12 cellular contexts compared by ENCODE assay signal in the genomic region with DNA sequence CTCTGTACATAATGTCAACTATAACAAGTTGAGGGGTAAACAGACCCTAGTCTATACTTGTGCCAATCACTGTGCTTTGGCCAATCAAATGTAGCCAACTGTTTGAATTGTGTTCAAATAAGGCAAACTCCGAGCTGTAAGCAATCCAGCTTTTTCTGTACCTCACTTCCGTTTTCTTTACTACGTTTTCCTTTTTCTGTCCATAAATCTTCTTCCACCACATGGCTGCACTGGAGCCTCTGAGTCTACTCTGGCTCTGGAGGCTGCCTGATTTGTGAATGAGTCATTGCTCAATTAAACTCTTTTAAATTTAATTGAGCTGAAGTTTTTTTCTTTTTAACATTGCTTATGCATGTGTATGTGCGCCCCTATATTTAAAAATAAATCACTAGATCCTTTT. TPM values are rescaled to one million over a fixed set of nuclear protein-coding genes. Genes with fewer than 3 reads are reported as not detected.
DNase-seq lines count a peak whose midpoint lies in the region; ATAC-seq, FAIRE-seq and TF ChIP-seq lines count a peak whose summit lies in the region.
"Had no signal": no experiment of that assay in that cellular context is flagged by ENCODE, and none has a peak within 500 bp of the region (broad histone marks: within the 10 kb centered on the region; RNA-seq: fewer than 3 reads in every experiment).

No MANE protein-coding gene starts in this region.

- H3K36me3 ChIP-seq in heart right ventricle: peaks cover 0 to 39% (median 0%) of the 10 kb centered on the region in 9 donors
- H3K36me3 ChIP-seq in stomach: no peaks in the 10 kb centered on the region

- DNase-seq in H54 (ENCODE audit: insufficient read length, low spot score) (no peak), heart right ventricle (no peak), stomach (no peak), SW 1271 (lab: John Stamatoyannopoulos, UW) (no peak), 8988T (no peak)
- DNase-seq in stimulated activated naive CD4-positive, alpha-beta T cell treated with Interleukin-2 at 50 U/mL for 16 hours (lab: John Stamatoyannopoulos, UW): no peak
- DNase-seq: activated T-cell treated with anti-CD3 and anti-CD28 coated beads, Interleukin-2, amount 50 U/mL, for 48 hours; cortex of kidney; NCI-H1105 treated with DMSO at 0.1 percent for 48 hours; stimulated activated naive B cell treated with anti-CD40 and anti-IgM and Interleukin-4, amounts not matched to agents 10 μg/mL and 1 μg/mL and 100 μg/mL, for 72 hours had no signal

- TF ChIP-seq POLR2A in H54 (IDR thresholded peaks at IDR 0.05; ENCODE audit: low read depth, low read length) (no peak), stomach (IDR thresholded peaks at IDR 0.05) (no peak)

- peak overlapping the region in 1 of 10 donors; percentile 3 for H3K4me3 ChIP-seq in heart right ventricle
- no peak overlapping the region for H3K4me3 ChIP-seq in stomach

- intact Hi-C loops in heart right ventricle (cut with DNase I): loop anchor here in 1 of 10 donors (2.0 kb wide), 1 partner anchor 30 kb away; a partner anchor contains a TSS
- intact Hi-C loops in stomach (cut with DNase I; ENCODE audit: low total_unique reads): no loop called here

- WGBS in heart right ventricle, 2 donors: 61 to 66% methylated on average over 4 of the region's 4 CpGs
- WGBS in stomach, 5 donors: 41 to 66% (median 64%) methylated on average over 4 of the region's 4 CpGs

- peak; percentile 82 for FAIRE-seq in H54 (lab: Jason Lieb, UNC)

- no peak for TF ChIP-seq EP300 in stomach (IDR thresholded peaks at IDR 0.05)

- H3K27ac ChIP-seq in heart right ventricle (peak overlapping the region in 9 of 10 donors; percentile 46 to 88 (median 81)), stomach (peak overlapping the region in 4 of 5 donors; percentile 19 to 70 (median 52))

- H3K9me3 ChIP-seq in heart right ventricle: no peaks in the 10 kb centered on the region
- no peaks in the 10 kb centered on the region for H3K9me3 ChIP-seq in stomach

- TF ChIP-seq CTCF in heart right ventricle (IDR thresholded peaks at IDR 0.05) (no peak), stomach (IDR thresholded peaks at IDR 0.05) (no peak)

- H3K27me3 ChIP-seq in heart right ventricle (no peaks in the 10 kb centered on the region), stomach (no peaks in the 10 kb centered on the region)

- H3K4me1 ChIP-seq in heart right ventricle (peaks cover 0 to 36% (median 17%) of the 10 kb centered on the region in 9 donors), stomach (peaks cover 0 to 4% (median 0%) of the 10 kb centered on the region in 4 donors)

- ATAC-seq in SK-N-SH treated with all-trans-retinoic acid at 6 μM for 48 hours: no peak
- ATAC-seq in heart right ventricle: peak in 4 of 8 donors; percentile 39 to 46 (median 41)
- no peak for ATAC-seq in GM18520 (IDR thresholded peaks at IDR 0.05; ENCODE audit: unreplicated experiment)
- ATAC-seq: stimulated activated naive B cell treated with anti-CD40 and anti-IgM and Interleukin-4, amounts not matched to agents 10 μg/mL and 1 μg/mL and 100 μg/mL, for 72 hours had no signal

TF ChIP-seq in SK-N-SH treated with all-trans-retinoic acid at 6 μM for 48 hours, 23 proteins besides CTCF, POLR2A, EP300 and RAD21:
- TF ChIP-seq, protein P1, sequence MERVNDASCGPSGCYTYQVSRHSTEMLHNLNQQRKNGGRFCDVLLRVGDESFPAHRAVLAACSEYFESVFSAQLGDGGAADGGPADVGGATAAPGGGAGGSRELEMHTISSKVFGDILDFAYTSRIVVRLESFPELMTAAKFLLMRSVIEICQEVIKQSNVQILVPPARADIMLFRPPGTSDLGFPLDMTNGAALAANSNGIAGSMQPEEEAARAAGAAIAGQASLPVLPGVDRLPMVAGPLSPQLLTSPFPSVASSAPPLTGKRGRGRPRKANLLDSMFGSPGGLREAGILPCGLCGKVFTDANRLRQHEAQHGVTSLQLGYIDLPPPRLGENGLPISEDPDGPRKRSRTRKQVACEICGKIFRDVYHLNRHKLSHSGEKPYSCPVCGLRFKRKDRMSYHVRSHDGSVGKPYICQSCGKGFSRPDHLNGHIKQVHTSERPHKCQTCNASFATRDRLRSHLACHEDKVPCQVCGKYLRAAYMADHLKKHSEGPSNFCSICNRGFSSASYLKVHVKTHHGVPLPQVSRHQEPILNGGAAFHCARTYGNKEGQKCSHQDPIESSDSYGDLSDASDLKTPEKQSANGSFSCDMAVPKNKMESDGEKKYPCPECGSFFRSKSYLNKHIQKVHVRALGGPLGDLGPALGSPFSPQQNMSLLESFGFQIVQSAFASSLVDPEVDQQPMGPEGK (CRISPR knock-in tag; IDR thresholded peaks at IDR 0.05; ENCODE audit: borderline replicate concordance): no peak
- 0 out of 2 replicates have a peak, but pooled peaks have one; percentile 15 for TF ChIP-seq ISL1 (CRISPR knock-in tag; IDR thresholded peaks at IDR 0.05)
- no peak for TF ChIP-seq ESRRG (CRISPR knock-in tag; IDR thresholded peaks at IDR 0.05)
- TF ChIP-seq GLIS3 (CRISPR knock-in tag; IDR thresholded peaks at IDR 0.05): no peak

RNA-seq across cellular contexts. Expression of a gene that starts 29.7 kb away (rescaled TPM):
- total RNA-seq in heart right ventricle (1 to 10 TPM; 1.2 to 6.6 (median 2.7) TPM), stomach (1 to 10 TPM in 1 of 5 donors, under 1 TPM in 2, not detected in 2; 0.58 to 4.6 (median 0.87) TPM)
- polyA plus RNA-seq in heart right ventricle (1 to 10 TPM; 4.3 to 4.8 TPM), stomach (1 to 10 TPM in 2 of 3 donors, under 1 TPM in 1; 0.46 to 3.4 (median 1.1) TPM)

RNA-seq across cellular contexts. Expression of a gene that starts 38.6 kb away (rescaled TPM):
- total RNA-seq in heart right ventricle: under 1 TPM in 3 of 10 donors, not detected in 7; 0.15 to 0.37 (median 0.22) TPM
- polyA plus RNA-seq in heart right ventricle: under 1 TPM in 1 of 2 donors, not detected in 1; 0.04 TPM
- total RNA-seq in stomach: 1 to 10 TPM in 1 of 5 donors, not detected in 4; 2.6 TPM
- polyA plus RNA-seq in stomach: under 1 TPM in 1 of 3 donors, not detected in 2; 0.20 TPM

RNA-seq across cellular contexts. Expression of a gene that starts 58.7 kb away (rescaled TPM):
- under 1 TPM in 1 of 10 donors, not detected in 9; 0.81 TPM for total RNA-seq in heart right ventricle
- polyA plus RNA-seq in heart right ventricle: not detected
- under 1 TPM in 1 of 5 donors, not detected in 4; 0.37 TPM for total RNA-seq in stomach
- not detected for polyA plus RNA-seq in stomach
